Comparison of ENCODE assay signal across 16 cellular contexts in the genomic region with DNA sequence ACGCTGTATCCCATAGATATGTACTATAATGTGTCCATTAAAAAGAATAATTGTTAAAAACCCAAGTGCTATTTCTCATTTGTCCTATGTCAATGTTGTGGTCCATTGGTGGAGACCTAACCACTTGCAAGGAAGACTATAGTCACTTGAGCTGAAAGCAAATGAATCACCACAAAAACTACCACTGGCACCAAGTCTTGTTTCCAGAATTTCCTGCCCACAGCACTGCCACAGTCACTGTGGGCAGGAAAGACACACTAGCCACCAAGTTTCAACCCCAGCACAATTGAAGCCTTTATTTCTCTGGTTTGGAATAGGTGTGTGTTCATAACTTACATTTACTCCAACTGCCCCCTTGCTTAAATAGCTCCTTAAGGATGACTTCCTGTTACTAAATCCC. TPM values are rescaled to one million over a fixed set of nuclear protein-coding genes. Genes with fewer than 3 reads are reported as not detected.
A peak's percentile ranks its signal among the peaks of the same experiment; 100 is the strongest.
DNase-seq lines count a peak whose midpoint lies in the region; ATAC-seq lines count a peak whose summit lies in the region.
"Had no signal": no experiment of that assay in that cellular context is flagged by ENCODE, and none has a peak within 500 bp of the region (broad histone marks: within the 10 kb centered on the region; RNA-seq: fewer than 3 reads in every experiment).

No MANE protein-coding gene starts in this region.

- H3K27me3 Mint-ChIP-seq in activated naive CD8-positive, alpha-beta T cell treated with anti-CD3 and anti-CD28 coated beads, Interleukin-2, amount 50 U/mL, for 24 hours: peaks cover 11% of the 10 kb centered on the region
- peaks cover 5% of the 10 kb centered on the region for H3K27me3 Mint-ChIP-seq in activated naive CD8-positive, alpha-beta T cell treated with anti-CD3 and anti-CD28 coated beads for 36 hours
- H3K27me3 Mint-ChIP-seq: CD4-positive, CD25-positive, alpha-beta regulatory T cell had no signal

- peaks cover 0 to 8% of the 10 kb centered on the region in 2 experiments for H3K36me3 ChIP-seq in mesenchymal stem cell (ENCODE audit: control insufficient read depth in 1 of 2, insufficient read depth in 2 of 2, low read depth in 1 of 2, low read length in 2 of 2)

- no peak overlapping the region for H3K23ac ChIP-seq in mesenchymal stem cell (ENCODE audit: low read length in 2 of 2)

- no peak overlapping the region for H2AK5ac ChIP-seq in mesenchymal stem cell (ENCODE audit: low read length, severe bottlenecking)

- H4K91ac ChIP-seq in mesenchymal stem cell (ENCODE audit: low read length): no peak overlapping the region

- no peaks in the 10 kb centered on the region for H3K27me3 ChIP-seq in mesenchymal stem cell (ENCODE audit: control insufficient read depth in 1 of 2, insufficient read depth in 1 of 2, low read length in 2 of 2)

- no peaks in the 10 kb centered on the region for H3K36me3 Mint-ChIP-seq in activated naive CD8-positive, alpha-beta T cell treated with anti-CD3 and anti-CD28 coated beads, Interleukin-2, amount 50 U/mL, for 24 hours (ENCODE audit: low read depth)
- H3K36me3 Mint-ChIP-seq in activated naive CD8-positive, alpha-beta T cell treated with anti-CD3 and anti-CD28 coated beads for 36 hours: no peaks in the 10 kb centered on the region
- H3K36me3 Mint-ChIP-seq: CD4-positive, CD25-positive, alpha-beta regulatory T cell had no signal

- no peak overlapping the region for H3K27ac Mint-ChIP-seq in activated naive CD8-positive, alpha-beta T cell treated with anti-CD3 and anti-CD28 coated beads, Interleukin-2, amount 50 U/mL, for 24 hours
- no peak overlapping the region for H3K27ac Mint-ChIP-seq in activated naive CD8-positive, alpha-beta T cell treated with anti-CD3 and anti-CD28 coated beads for 36 hours
- H3K27ac Mint-ChIP-seq: CD4-positive, CD25-positive, alpha-beta regulatory T cell had no signal

- H3K27ac ChIP-seq in mesenchymal stem cell (ENCODE audit: low read length, poor library complexity, severe bottlenecking): no peak overlapping the region

- no peak overlapping the region for H2BK12ac ChIP-seq in mesenchymal stem cell (ENCODE audit: low read length in 2 of 2)

- H3K4me3 Mint-ChIP-seq in activated naive CD8-positive, alpha-beta T cell treated with anti-CD3 and anti-CD28 coated beads, Interleukin-2, amount 50 U/mL, for 24 hours: no peak overlapping the region
- H3K4me3 Mint-ChIP-seq in activated naive CD8-positive, alpha-beta T cell treated with anti-CD3 and anti-CD28 coated beads for 36 hours: no peak overlapping the region
- H3K4me3 Mint-ChIP-seq: CD4-positive, CD25-positive, alpha-beta regulatory T cell had no signal

- no peaks in the 10 kb centered on the region for H3K9me3 ChIP-seq in mesenchymal stem cell (ENCODE audit: control insufficient read depth, low read length)

- peaks cover 34% of the 10 kb centered on the region for H3K4me1 ChIP-seq in mesenchymal stem cell (ENCODE audit: control insufficient read depth, insufficient read depth, low read depth, low read length)

- ATAC-seq in activated naive CD8-positive, alpha-beta T cell treated with anti-CD3 and anti-CD28 coated beads, Interleukin-2, amount 50 U/mL, for 24 hours: peak; percentile 75
- no peak for ATAC-seq in HG03097 (IDR thresholded peaks at IDR 0.05; ENCODE audit: low FRiP score, unreplicated experiment)

- no peak overlapping the region for H2BK120ac ChIP-seq in mesenchymal stem cell (ENCODE audit: low read depth, low read length)

- no peak overlapping the region for H3K18ac ChIP-seq in mesenchymal stem cell (ENCODE audit: low read depth in 1 of 2, low read length in 2 of 2)

- no peak overlapping the region for H3K4me2 ChIP-seq in mesenchymal stem cell (ENCODE audit: low read length, poor library complexity, severe bottlenecking)

- no peak overlapping the region for H3K9ac ChIP-seq in mesenchymal stem cell (ENCODE audit: low read length)

- DNase-seq in activated naive CD8-positive, alpha-beta T cell treated with anti-CD3 and anti-CD28 coated beads, Interleukin-2, amount 50 U/mL, for 24 hours: no peak
- no peak for DNase-seq in activated naive CD8-positive, alpha-beta T cell treated with anti-CD3 and anti-CD28 coated beads for 36 hours
- peak; percentile 27 for DNase-seq in RPMI7951 (ENCODE audit: low read depth)
- DNase-seq in mesenchymal stem cell: peak; percentile 40
- DNase-seq in DMS114 treated with DMSO at 0.1 percent for 48 hours (lab: John Stamatoyannopoulos, UW; ENCODE audit: unreplicated experiment): no peak
- DNase-seq in epidermal melanocyte (ENCODE audit: insufficient read length, low spot score): no peak
- DNase-seq: CD4-positive, CD25-positive, alpha-beta regulatory T cell; GOT3; KG1; MM.1S; NCI-H1105; NCI-H1930; NCI-H510A; NCI-H82; SHP77 had no signal

- H3K9me3 Mint-ChIP-seq in activated naive CD8-positive, alpha-beta T cell treated with anti-CD3 and anti-CD28 coated beads, Interleukin-2, amount 50 U/mL, for 24 hours: no peaks in the 10 kb centered on the region
- no peaks in the 10 kb centered on the region for H3K9me3 Mint-ChIP-seq in activated naive CD8-positive, alpha-beta T cell treated with anti-CD3 and anti-CD28 coated beads for 36 hours

- H2AFZ ChIP-seq in mesenchymal stem cell (ENCODE audit: low read depth, low read length): no peak overlapping the region

- peaks cover 10% of the 10 kb centered on the region for H3K79me1 ChIP-seq in mesenchymal stem cell (replicated peaks; ENCODE audit: low read length, poor library complexity, severe bottlenecking)

- H4K8ac ChIP-seq in mesenchymal stem cell (ENCODE audit: low read length): no peak overlapping the region

- no peak overlapping the region for H2BK15ac ChIP-seq in mesenchymal stem cell (ENCODE audit: low read depth, poor library complexity, severe bottlenecking)

- no peak overlapping the region for H2BK5ac ChIP-seq in mesenchymal stem cell (ENCODE audit: low read depth, low read length, poor library complexity, severe bottlenecking)

- H3K14ac ChIP-seq in mesenchymal stem cell (ENCODE audit: low read length in 2 of 2): no peak overlapping the region

- H3K4me3 ChIP-seq in mesenchymal stem cell (ENCODE audit: insufficient read depth in 1 of 2, low read depth in 1 of 2, low read length in 2 of 2): no peak overlapping the region

- no peak overlapping the region for H3K4ac ChIP-seq in mesenchymal stem cell (ENCODE audit: low read depth in 1 of 2, low read length in 2 of 2)

- H3K4me1 Mint-ChIP-seq in activated naive CD8-positive, alpha-beta T cell treated with anti-CD3 and anti-CD28 coated beads, Interleukin-2, amount 50 U/mL, for 24 hours: peaks cover 14% of the 10 kb centered on the region
- H3K4me1 Mint-ChIP-seq in activated naive CD8-positive, alpha-beta T cell treated with anti-CD3 and anti-CD28 coated beads for 36 hours: no peaks in the 10 kb centered on the region
- H3K4me1 Mint-ChIP-seq: CD4-positive, CD25-positive, alpha-beta regulatory T cell had no signal

- no CpG with 5 or more reads among the region's 1 CpG for WGBS in mesenchymal stem cell

RNA-seq across cellular contexts. Expression of a gene that starts 12.4 kb away (rescaled TPM):
- under 1 TPM; 0.22 to 0.54 TPM for total RNA-seq in activated naive CD8-positive, alpha-beta T cell treated with anti-CD3 and anti-CD28 coated beads for 36 hours
- 6.4 and 7.0 TPM in 2 replicates for total RNA-seq in RPMI7951 (2014; rRNA removed; shearing (Covaris generic))
- 11.6 TPM for polyA plus RNA-seq in mesenchymal stem cell (2013, experiment 1 of 2)
- polyA plus RNA-seq in mesenchymal stem cell (2013, experiment 2 of 2): 11.2 TPM

Comparison
In these comparisons a context has a peak if more than half of its experiments do, and no peak if none do; other contexts are left out.
1. DNase-seq: peak in RPMI7951 (single experiment) and mesenchymal stem cell (single experiment); none in activated naive CD8-positive, alpha-beta T cell treated with anti-CD3 and anti-CD28 coated beads, Interleukin-2, amount 50 U/mL, for 24 hours (single experiment), activated naive CD8-positive, alpha-beta T cell treated with anti-CD3 and anti-CD28 coated beads for 36 hours (single experiment), DMS114 treated with DMSO at 0.1 percent for 48 hours (single experiment) and epidermal melanocyte (single experiment).